ENCODE assay signal across 24 cellular contexts in the genomic region with DNA sequence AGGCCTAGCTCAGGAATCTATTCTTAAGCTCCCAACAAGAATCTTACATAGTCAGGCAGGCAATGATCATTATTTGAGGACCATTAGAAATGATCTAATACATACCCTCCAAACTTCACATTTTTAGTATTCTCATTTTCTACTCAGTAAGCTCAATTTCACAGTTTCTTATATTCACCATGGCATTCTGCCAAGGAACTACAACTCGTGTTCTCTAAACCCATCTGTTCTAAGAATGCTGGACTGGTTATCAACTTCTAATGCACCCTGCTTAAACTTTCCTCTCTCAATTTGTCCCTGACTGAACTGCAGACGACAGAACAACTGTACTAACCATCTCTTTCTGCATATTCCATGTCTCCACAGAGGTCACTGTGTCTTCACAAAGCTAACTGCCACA. TPM values are rescaled to one million over a fixed set of nuclear protein-coding genes. Genes with fewer than 3 reads are reported as not detected.
A peak's percentile ranks its signal among the peaks of the same experiment; 100 is the strongest.
DNase-seq lines count a peak whose midpoint lies in the region; ATAC-seq, FAIRE-seq and TF ChIP-seq lines count a peak whose summit lies in the region.
"Had no signal": no experiment of that assay in that cellular context is flagged by ENCODE, and none has a peak within 500 bp of the region (broad histone marks: within the 10 kb centered on the region; RNA-seq: fewer than 3 reads in every experiment).

No MANE protein-coding gene starts in this region.

- no peak for TF ChIP-seq EP300 in K562 (IDR thresholded peaks at IDR 0.05; ENCODE audit: low read length)

- BruUV-seq in K562 (replicated peaks; lab: Mats Ljungman, UMichigan), result no TSS peak

- POLR2A ChIA-PET in K562 (lab: Yijun Ruan, JAX), result interaction anchor here (0.6 kb wide), 1 partner anchor 1118 kb away, joined by 3 read pairs; no protein-coding TSS in a partner anchor

- CTCF ChIA-PET in K562 (lab: Yijun Ruan, JAX; ENCODE audit: low intra/inter-chr PET ratio), result no interaction called here

- WGBS in K562 (ENCODE audit: insufficient coverage, low coverage, missing lambda C conversion rate), result 0% methylated on average over 2 of the region's 2 CpGs

- in situ Hi-C loops in K562 (cut with MboI), result no loop called here

- no peak for TF ChIP-seq POLR2A in K562 (conservative IDR thresholded peaks at IDR 0.05)

- no peak overlapping the region for H3K27ac ChIP-seq in K562 (ENCODE audit: extremely low read depth, low read depth, low read length)
- H3K27ac ChIP-seq: tibial nerve had no signal

- no peak overlapping the region for H3K9ac ChIP-seq in K562 (ENCODE audit: insufficient read depth in 1 of 2, low read depth in 2 of 2, low read length in 2 of 2)

- H4K20me1 ChIP-seq in K562 (replicated peaks; ENCODE audit: control insufficient read depth, insufficient read depth, low read length), result no peaks in the 10 kb centered on the region

- peak; percentile 23 for FAIRE-seq in K562 (lab: Jason Lieb, UNC)
- FAIRE-seq: frontal cortex, GM18507 had no signal

- H3K9me3 ChIP-seq in K562 (replicated peaks; ENCODE audit: control insufficient read depth, insufficient read depth, low read depth, low read length), result no peaks in the 10 kb centered on the region
- H3K9me3 ChIP-seq: tibial nerve had no signal

- H3K27me3 ChIP-seq in K562 (ENCODE audit: control insufficient read depth in 2 of 2, insufficient read depth in 2 of 2, low read length in 2 of 2), result no peaks in the 10 kb centered on the region
- H3K27me3 ChIP-seq: tibial nerve had no signal

- intact Hi-C loops in K562 (cut with micrococcal nuclease), result no loop called here

- TF ChIP-seq CTCF in AG09319 (IDR thresholded peaks at IDR 0.05; ENCODE audit: low read depth, low read length) (no peak), K562 (IDR thresholded peaks at IDR 0.05 in 2 of 3, conservative IDR thresholded peaks at IDR 0.05 in 1 of 3; ENCODE audit: insufficient read depth in 2 of 3, low read depth in 1 of 3, low read length in 3 of 3) (no peak)

- H3K9me1 ChIP-seq in K562 (ENCODE audit: control insufficient read depth, insufficient read depth, low read length), result no peaks in the 10 kb centered on the region

- peaks cover 0 to 5% of the 10 kb centered on the region in 2 experiments; a peak in 3 of 5 replicates for H3K4me1 ChIP-seq in K562 (replicated peaks in 1 of 2; ENCODE audit: control insufficient read depth in 2 of 2, insufficient read depth in 2 of 2, low read length in 2 of 2)

- peak; percentile 42; the same call in 1 of the 3 replicates for ATAC-seq in K562
- no peak for ATAC-seq in GM18511 (IDR thresholded peaks at IDR 0.05; ENCODE audit: unreplicated experiment)
- ATAC-seq in HG02973 (IDR thresholded peaks at IDR 0.05; ENCODE audit: unreplicated experiment), result no peak
- ATAC-seq: T-helper 17 cell had no signal

- H3K79me2 ChIP-seq in K562 (ENCODE audit: control insufficient read depth, insufficient read depth, low read length), result no peaks in the 10 kb centered on the region

- DNase-seq in AG09319 (ENCODE audit: extremely low read depth, low read depth) (peak; percentile 10), NCI-H2171 treated with DMSO at 0.1 percent for 48 hours (lab: John Stamatoyannopoulos, UW) (peak; percentile 44), K562 (ENCODE audit: extremely low read depth in 1 of 4, low spot score in 3 of 4) (peak in 1 of 4 experiments; percentile 21), inferior parietal cortex (ENCODE audit: extremely low spot score) (peak; percentile 31), SW480 (ENCODE audit: low spot score) (no peak), RKO (ENCODE audit: low spot score) (no peak)
- DNase-seq: ACHN; activated CD4-positive, CD25-positive, alpha-beta regulatory T cell; activated naive CD8-positive, alpha-beta T cell treated with anti-CD3 and anti-CD28 coated beads, Interleukin-2, amount 10 ng/mL, durations not matched to agents 7 days and 5 days; CD8-positive, alpha-beta memory T cell; DMS79 treated with DMSO at 0.1 percent for 48 hours; effector CD4-positive, alpha-beta T cell; H9; NCI-H187; NCI-H510A; nucleus accumbens; Right ventricle myocardium superior; stimulated activated naive CD4-positive, alpha-beta T cell; T-helper 17 cell had no signal

- no peak for TF ChIP-seq RAD21 in K562 (CRISPR knock-in tag; conservative IDR thresholded peaks at IDR 0.05 in 1 of 2, IDR thresholded peaks at IDR 0.05 in 1 of 2)

- no peak overlapping the region for H3K4me2 ChIP-seq in K562 (ENCODE audit: insufficient read depth, low read length)

- no peaks in the 10 kb centered on the region for H3K36me3 ChIP-seq in K562 (ENCODE audit: control insufficient read depth, insufficient read depth, low read length)

- no peak overlapping the region for H2AFZ ChIP-seq in K562 (ENCODE audit: low read depth, low read length)

- no peak overlapping the region for H3K4me3 ChIP-seq in K562
- H3K4me3 ChIP-seq: tibial nerve had no signal

TF ChIP-seq in K562, 482 proteins besides CTCF, POLR2A, EP300 and RAD21:
- TF ChIP-seq ZC3H11A (IDR thresholded peaks at IDR 0.05; ENCODE audit: low read depth, low read length) (no peak), ZFX (CRISPR knock-in tag; IDR thresholded peaks at IDR 0.05) (no peak), EGR1 (conservative IDR thresholded peaks at IDR 0.05) (no peak), NFIC (IDR thresholded peaks at IDR 0.05) (peak; percentile 81)
- TF ChIP-seq, protein P1, sequence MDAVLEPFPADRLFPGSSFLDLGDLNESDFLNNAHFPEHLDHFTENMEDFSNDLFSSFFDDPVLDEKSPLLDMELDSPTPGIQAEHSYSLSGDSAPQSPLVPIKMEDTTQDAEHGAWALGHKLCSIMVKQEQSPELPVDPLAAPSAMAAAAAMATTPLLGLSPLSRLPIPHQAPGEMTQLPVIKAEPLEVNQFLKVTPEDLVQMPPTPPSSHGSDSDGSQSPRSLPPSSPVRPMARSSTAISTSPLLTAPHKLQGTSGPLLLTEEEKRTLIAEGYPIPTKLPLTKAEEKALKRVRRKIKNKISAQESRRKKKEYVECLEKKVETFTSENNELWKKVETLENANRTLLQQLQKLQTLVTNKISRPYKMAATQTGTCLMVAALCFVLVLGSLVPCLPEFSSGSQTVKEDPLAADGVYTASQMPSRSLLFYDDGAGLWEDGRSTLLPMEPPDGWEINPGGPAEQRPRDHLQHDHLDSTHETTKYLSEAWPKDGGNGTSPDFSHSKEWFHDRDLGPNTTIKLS (IDR thresholded peaks at IDR 0.05; ENCODE audit: borderline replicate concordance, low read depth), result no peak

RNA-seq across cellular contexts. Expression of a gene that starts 58.7 kb away (rescaled TPM):
- total RNA-seq in K562 (2011; cell fraction: chromatin; rRNA removed; ENCODE audit: low replicate concordance), result 6.4 and 19.2 TPM in 2 replicates
- 2.7 and 3.2 TPM in 2 replicates for total RNA-seq in K562 (2011; cell fraction: nucleolus; rRNA removed)
- total RNA-seq in K562 (2011; cell fraction: nucleoplasm; rRNA removed), result 8.8 and 15.0 TPM in 2 replicates
- 4.7 and 5.5 TPM in 2 replicates for total RNA-seq in K562 (2014; rRNA removed)
- total RNA-seq in K562 (2014; rRNA removed; fragmentation: Illumina TruSeq; extraction: Trizol), result 4.8 and 5.4 TPM in 2 replicates
- total RNA-seq in K562 (2015; rRNA removed; fragmentation: Illumina TruSeq; extraction: Trizol), result 4.6 TPM in 2 replicates
- total RNA-seq in K562 (2021), result 4.7 and 6.8 TPM in 2 replicates
- 5.4 and 9.3 TPM in 2 replicates for polyA plus RNA-seq in K562 (2011; rRNA removed)
- polyA plus RNA-seq in K562 (2011; cell fraction: cytosol; rRNA removed), result 1.4 and 2.4 TPM in 2 replicates
- 2.1 and 2.3 TPM in 2 replicates for polyA plus RNA-seq in K562 (2011; cell fraction: nucleus; rRNA removed)
- 5.2 and 5.9 TPM in 2 replicates for polyA plus RNA-seq in K562 (2012)
- 6.3 and 7.0 TPM in 2 replicates for polyA plus RNA-seq in K562 (2014; fragmentation: Illumina TruSeq; extraction: Trizol)
- 1 to 10 TPM; 1.4 to 1.7 TPM for polyA plus RNA-seq in K562 (2014; fragmentation: Nextera tagmentation; extraction: Ambion mirVana)
- polyA plus RNA-seq in K562 (2014; rRNA removed), result 4.5 and 5.5 TPM in 2 replicates
- polyA minus RNA-seq in K562 (2011; rRNA and poly(A)+ RNA removed), result 10.5 and 14.0 TPM in 2 replicates
- 5.0 and 6.3 TPM in 2 replicates for polyA minus RNA-seq in K562 (2011; cell fraction: cytosol; rRNA and poly(A)+ RNA removed)
- polyA minus RNA-seq in K562 (2011; cell fraction: nucleus; rRNA and poly(A)+ RNA removed), result 3.2 and 4.4 TPM in 2 replicates

Comparison
In these comparisons a context has a peak if more than half of its experiments do, and no peak if none do; other contexts are left out.
1. DNase-seq: peak in AG09319 (single experiment), NCI-H2171 treated with DMSO at 0.1 percent for 48 hours (single experiment) and inferior parietal cortex (single experiment); none in SW480 (single experiment) and RKO (single experiment).